ENCODE assay signal across 18 cellular contexts in genomic region chr11:85165819-85166218, GRCh38.
DNase-seq lines count a peak whose midpoint lies in the region; ATAC-seq and TF ChIP-seq lines count a peak whose summit lies in the region.
"Had no signal": no experiment of that assay in that cellular context is flagged by ENCODE, and none has a peak within 500 bp of the region (broad histone marks: within the 10 kb centered on the region; RNA-seq: fewer than 3 reads in every experiment).

No MANE protein-coding gene starts in this region.

- intact Hi-C loops in OCI-LY7 (cut with micrococcal nuclease; ENCODE audit: unreplicated experiment) = loop anchor here (5.0 kb wide), 1 partner anchor 384 kb away; no protein-coding TSS in a partner anchor

- no peak overlapping the region for H3K4me2 ChIP-seq in OCI-LY7 (ENCODE audit: low read length)
- H3K4me2 ChIP-seq: BLaER1 had no signal

- H3K4me3 ChIP-seq in OCI-LY7 (ENCODE audit: low read depth, low read length, poor library complexity, severe bottlenecking) = no peak overlapping the region
- H3K4me3 ChIP-seq: BLaER1, SJCRH30 had no signal

- TF ChIP-seq POLR2A in GM18505 (IDR thresholded peaks at IDR 0.05; ENCODE audit: borderline replicate concordance, extremely low read depth, insufficient read depth, insufficient read length) = no peak

- no peaks in the 10 kb centered on the region for H3K4me1 ChIP-seq in OCI-LY7 (ENCODE audit: insufficient read depth, low read length, poor library complexity, severe bottlenecking)
- H3K4me1 ChIP-seq: BLaER1 had no signal

- no peaks in the 10 kb centered on the region for H3K79me2 ChIP-seq in OCI-LY7 (ENCODE audit: insufficient read depth, low read depth, low read length)

- TF ChIP-seq CTCF in OCI-LY7 (conservative IDR thresholded peaks at IDR 0.05; ENCODE audit: low read length) = peak; percentile 40

- no peaks in the 10 kb centered on the region for H4K20me1 ChIP-seq in OCI-LY7 (ENCODE audit: insufficient read depth, low read length)
- H4K20me1 ChIP-seq: BLaER1 had no signal

- H3K36me3 ChIP-seq in OCI-LY7 (ENCODE audit: insufficient read depth, low read length) = no peaks in the 10 kb centered on the region
- H3K36me3 ChIP-seq: BLaER1, SJCRH30 had no signal

- no TSS peak for BruUV-seq in OCI-LY7 (replicated peaks; lab: Mats Ljungman, UMichigan)

- no peak overlapping the region for H3K27ac ChIP-seq in OCI-LY7 (ENCODE audit: low read depth, low read length, poor library complexity, severe bottlenecking)
- H3K27ac ChIP-seq: BLaER1, SJCRH30 had no signal

- POLR2A ChIA-PET in OCI-LY7 (lab: Charles Lee) = interaction anchor here (0.5 to 1.4 kb wide), 5 partner anchors 12 to 1124 kb away, joined by 3 to 5 read pairs (median 4); no protein-coding TSS in a partner anchor

- no peak overlapping the region for H2AFZ ChIP-seq in OCI-LY7 (ENCODE audit: low read length)

- no peaks in the 10 kb centered on the region for H3K9me2 ChIP-seq in OCI-LY7 (ENCODE audit: insufficient read depth, low read length)

- no peak for DNase-seq in OCI-LY7 (ENCODE audit: low spot score)
- DNase-seq in activated CD4-positive, alpha-beta T cell treated with anti-CD3 and anti-CD28 coated beads, Interleukin-2, amount 50 U/mL, for 48 hours = no peak
- no peak for DNase-seq in hepatic stellate cell (ENCODE audit: low spot score)
- no peak for DNase-seq in T-helper 9 cell
- DNase-seq: CD4-positive, alpha-beta memory T cell; DMS53; GOT3; IMR-90; NCI-H1417 treated with DMSO at 0.1 percent for 48 hours; NCI-H187 treated with DMSO at 0.1 percent for 48 hours; NCI-H226; NCI-H524; SJCRH30 had no signal

- no peaks in the 10 kb centered on the region for H3K9me3 ChIP-seq in OCI-LY7 (ENCODE audit: low read length)
- H3K9me3 ChIP-seq: BLaER1, SJCRH30 had no signal

- CTCF ChIA-PET in OCI-LY7 (lab: Charles Lee; ENCODE audit: unreplicated experiment) = no interaction called here

- ATAC-seq in GM18505 (IDR thresholded peaks at IDR 0.05; ENCODE audit: unreplicated experiment) (peak; percentile 53), HG02623 (IDR thresholded peaks at IDR 0.05; ENCODE audit: unreplicated experiment) (peak; percentile 57), HG02642 (IDR thresholded peaks at IDR 0.05; ENCODE audit: poor library complexity, unreplicated experiment) (no peak)
- ATAC-seq: Panc1 had no signal
